In genomic region chr12:46811185-46811584, GRCh38 we compare ENCODE assay signal across 17 cellular contexts. TPM values are rescaled to one million over a fixed set of nuclear protein-coding genes. Genes with fewer than 3 reads are reported as not detected.
"Had no signal": no experiment of that assay in that cellular context is flagged by ENCODE, and none has a peak within 500 bp of the region (broad histone marks: within the 10 kb centered on the region; RNA-seq: fewer than 3 reads in every experiment).

No MANE protein-coding gene starts in this region.

- H3K36me3 Mint-ChIP-seq: natural killer cell treated with Interleukin-12 subunit alpha and Interleukin-12 subunit beta and Interleukin-15 and Interleukin-18, amount 100 ng/mL, for 72 hours had no signal

- H3K4me3 Mint-ChIP-seq: activated T-cell treated with anti-CD3 and anti-CD28 coated beads, Interleukin-2, amount 50 U/mL, for 24 hours; natural killer cell treated with Interleukin-12 subunit alpha and Interleukin-12 subunit beta and Interleukin-15 and Interleukin-18, amount 100 ng/mL, for 72 hours had no signal

- H3K4me3 ChIP-seq: left ventricle myocardium inferior, smooth muscle cell, stomach, testis, upper lobe of right lung had no signal

- H3K9me3 ChIP-seq: left ventricle myocardium inferior, stomach, testis, upper lobe of right lung had no signal

- H3K36me3 ChIP-seq: left ventricle myocardium inferior, stomach, upper lobe of right lung had no signal

- H3K27ac Mint-ChIP-seq: activated T-cell treated with anti-CD3 and anti-CD28 coated beads, Interleukin-2, amount 50 U/mL, for 24 hours; natural killer cell treated with Interleukin-12 subunit alpha and Interleukin-12 subunit beta and Interleukin-15 and Interleukin-18, amount 100 ng/mL, for 72 hours; progenitor cell of endocrine pancreas had no signal

- H3K27ac ChIP-seq: left ventricle myocardium inferior, stomach, testis, upper lobe of right lung had no signal

- H3K4me1 ChIP-seq: left ventricle myocardium inferior, stomach, testis, upper lobe of right lung had no signal

- H3K27me3 ChIP-seq: stomach, testis, upper lobe of right lung had no signal

- H3K27me3 Mint-ChIP-seq: progenitor cell of endocrine pancreas had no signal

- DNase-seq: activated naive CD4-positive, alpha-beta T cell treated with anti-CD3 and anti-CD28 coated beads, Interleukin-2, amount 50 U/mL, for 16 hours; activated T-cell treated with anti-CD3 and anti-CD28 coated beads, Interleukin-2, amount 50 U/mL, for 24 hours; foreskin fibroblast; left ventricle myocardium inferior; mesenchymal stem cell; occipital lobe; right cardiac atrium; stimulated activated CD4-positive, alpha-beta T cell treated with anti-CD3 and anti-CD28 coated beads, Interleukin-4, amount 100 ng/mL, for 4 hours; stimulated activated CD8-positive, alpha-beta memory T cell treated with anti-CD3 and anti-CD28 coated beads, Interleukin-4, amount 100 ng/mL, for 48 hours; stomach; testis; upper lobe of right lung had no signal

- H3K9me3 Mint-ChIP-seq: activated T-cell treated with anti-CD3 and anti-CD28 coated beads, Interleukin-2, amount 50 U/mL, for 24 hours; natural killer cell treated with Interleukin-12 subunit alpha and Interleukin-12 subunit beta and Interleukin-15 and Interleukin-18, amount 100 ng/mL, for 72 hours had no signal

- ATAC-seq: natural killer cell treated with Interleukin-12 subunit alpha and Interleukin-12 subunit beta and Interleukin-15 and Interleukin-18, amount 100 ng/mL, for 72 hours; right cardiac atrium; upper lobe of right lung had no signal

RNA-seq across cellular contexts. Expression of gene SLC38A4, which starts 14.6 kb away (rescaled TPM):
- total RNA-seq: cardiac septum; kidney epithelial cell; natural killer cell treated with Interleukin-12 subunit alpha and Interleukin-12 subunit beta and Interleukin-15 and Interleukin-18, amount 100 ng/mL, for 72 hours had no signal
